37 cellular contexts compared by ENCODE assay signal in genomic region chr5:145859451-145859850, GRCh38. TPM values are rescaled to one million over a fixed set of nuclear protein-coding genes. Genes with fewer than 3 reads are reported as not detected.
"Had no signal": no experiment of that assay in that cellular context is flagged by ENCODE, and none has a peak within 500 bp of the region (broad histone marks: within the 10 kb centered on the region; RNA-seq: fewer than 3 reads in every experiment).

No MANE protein-coding gene starts in this region.

- H3K36me3 ChIP-seq: gastroesophageal sphincter, left lung, lower lobe of right lung, neutrophil, ovary, tibial nerve had no signal

- DNase-seq: activated CD4-positive, alpha-beta T cell treated with anti-CD3 and anti-CD28 coated beads for 36 hours; activated CD4-positive, CD25-positive, alpha-beta regulatory T cell; activated CD8-positive, alpha-beta memory T cell treated with anti-CD3 and anti-CD28 coated beads, Interleukin-2, amount 10 ng/mL, durations not matched to agents 7 days and 5 days; activated CD8-positive, alpha-beta T cell treated with anti-CD3 and anti-CD28 coated beads, Interleukin-2, amount 10 ng/mL, durations not matched to agents 7 days and 5 days; activated naive CD4-positive, alpha-beta T cell treated with Interleukin-2 at 50 U/mL for 16 hours; activated T-cell treated with anti-CD3 and anti-CD28 coated beads, Interleukin-2, amount 50 U/mL, for 48 hours; anterior cingulate cortex; cerebellar nuclear complex; cortex of kidney; effector memory CD8-positive, alpha-beta T cell; head of caudate nucleus; hypothalamus; left lung; lower lobe of right lung; natural killer cell; ovary; stimulated activated CD4-positive, alpha-beta T cell treated with anti-CD3 and anti-CD28 coated beads, Interleukin-1b, Interleukin-23, amount 100 ng/mL, for 48 hours; stimulated activated CD4-positive, alpha-beta T cell treated with anti-CD3 and anti-CD28 coated beads, Interleukin-4, amount 100 ng/mL, for 4 hours; stimulated activated CD8-positive, alpha-beta memory T cell treated with anti-CD3 and anti-CD28 coated beads, Interleukin-4, amount 100 ng/mL, for 48 hours; stimulated activated naive CD8-positive, alpha-beta T cell treated with anti-CD3 and anti-CD28 coated beads, Interleukin-15, amount 100 ng/mL, for 72 hours; substantia nigra; T-helper 1 cell had no signal

- H3K27ac Mint-ChIP-seq: activated CD4-positive, alpha-beta T cell treated with anti-CD3 and anti-CD28 coated beads for 36 hours; activated CD8-positive, alpha-beta memory T cell treated with anti-CD3 and anti-CD28 coated beads, Interleukin-2, amount 10 ng/mL, durations not matched to agents 7 days and 5 days; activated CD8-positive, alpha-beta T cell treated with anti-CD3 and anti-CD28 coated beads, Interleukin-2, amount 10 ng/mL, durations not matched to agents 7 days and 5 days; activated naive CD8-positive, alpha-beta T cell; effector memory CD8-positive, alpha-beta T cell; natural killer cell; progenitor cell of endocrine pancreas; stimulated activated memory B cell treated with anti-CD40 and anti-IgM and Interleukin-4, amounts not matched to agents 10 μg/mL and 1 μg/mL and 100 μg/mL, for 72 hours; stimulated activated naive CD8-positive, alpha-beta T cell treated with anti-CD3 and anti-CD28 coated beads, Interleukin-15, amount 100 ng/mL, for 72 hours; T-helper 2 cell treated with Interferon-gamma antibody and Interleukin-4, amounts not matched to agents 5 μg/mL and 100 μg/mL, for 36 hours had no signal

- H3K4me2 ChIP-seq: smooth muscle cell had no signal

- ATAC-seq: activated CD4-positive, alpha-beta T cell treated with anti-CD3 and anti-CD28 coated beads for 36 hours; activated CD8-positive, alpha-beta memory T cell treated with anti-CD3 and anti-CD28 coated beads, Interleukin-2, amount 10 ng/mL, durations not matched to agents 7 days and 5 days; activated CD8-positive, alpha-beta T cell treated with anti-CD3 and anti-CD28 coated beads, Interleukin-2, amount 10 ng/mL, durations not matched to agents 7 days and 5 days; effector memory CD8-positive, alpha-beta T cell; gastroesophageal sphincter; left lung; lower lobe of right lung; natural killer cell; stimulated activated memory B cell treated with anti-CD40 and anti-IgM and Interleukin-4, amounts not matched to agents 10 μg/mL and 1 μg/mL and 100 μg/mL, for 72 hours; stimulated activated naive CD8-positive, alpha-beta T cell treated with anti-CD3 and anti-CD28 coated beads, Interleukin-15, amount 100 ng/mL, for 72 hours had no signal

- H3K4me1 Mint-ChIP-seq: activated CD8-positive, alpha-beta memory T cell treated with anti-CD3 and anti-CD28 coated beads, Interleukin-2, amount 10 ng/mL, durations not matched to agents 7 days and 5 days had no signal

- H3K4me3 ChIP-seq: gastroesophageal sphincter, left lung, lower lobe of right lung, ovary, smooth muscle cell, tibial nerve had no signal

- H3K4me3 Mint-ChIP-seq: activated CD4-positive, alpha-beta T cell treated with anti-CD3 and anti-CD28 coated beads for 36 hours; activated CD8-positive, alpha-beta memory T cell treated with anti-CD3 and anti-CD28 coated beads, Interleukin-2, amount 10 ng/mL, durations not matched to agents 7 days and 5 days; activated CD8-positive, alpha-beta T cell treated with anti-CD3 and anti-CD28 coated beads, Interleukin-2, amount 10 ng/mL, durations not matched to agents 7 days and 5 days; activated naive CD8-positive, alpha-beta T cell; effector memory CD8-positive, alpha-beta T cell; natural killer cell; stimulated activated memory B cell treated with anti-CD40 and anti-IgM and Interleukin-4, amounts not matched to agents 10 μg/mL and 1 μg/mL and 100 μg/mL, for 72 hours; stimulated activated naive CD8-positive, alpha-beta T cell treated with anti-CD3 and anti-CD28 coated beads, Interleukin-15, amount 100 ng/mL, for 72 hours; T-helper 2 cell treated with Interferon-gamma antibody and Interleukin-4, amounts not matched to agents 5 μg/mL and 100 μg/mL, for 36 hours had no signal

- H3K36me3 Mint-ChIP-seq: activated CD8-positive, alpha-beta memory T cell treated with anti-CD3 and anti-CD28 coated beads, Interleukin-2, amount 10 ng/mL, durations not matched to agents 7 days and 5 days; activated naive CD8-positive, alpha-beta T cell; natural killer cell; stimulated activated memory B cell treated with anti-CD40 and anti-IgM and Interleukin-4, amounts not matched to agents 10 μg/mL and 1 μg/mL and 100 μg/mL, for 72 hours had no signal

- H3K9me3 Mint-ChIP-seq: effector memory CD8-positive, alpha-beta T cell; natural killer cell; stimulated activated memory B cell treated with anti-CD40 and anti-IgM and Interleukin-4, amounts not matched to agents 10 μg/mL and 1 μg/mL and 100 μg/mL, for 72 hours; stimulated activated naive CD8-positive, alpha-beta T cell treated with anti-CD3 and anti-CD28 coated beads, Interleukin-15, amount 100 ng/mL, for 72 hours; T-helper 2 cell treated with Interferon-gamma antibody and Interleukin-4, amounts not matched to agents 5 μg/mL and 100 μg/mL, for 36 hours had no signal

- H3K27me3 ChIP-seq: gastroesophageal sphincter, left lung, ovary, tibial nerve had no signal

- H3K27ac ChIP-seq: gastroesophageal sphincter, left lung, lower lobe of right lung, neutrophil, ovary, tibial nerve had no signal

- H3K9me3 ChIP-seq: gastroesophageal sphincter, left lung, lower lobe of right lung, neutrophil, ovary, tibial nerve had no signal

RNA-seq across cellular contexts. Expression of gene GRXCR2, which starts 13.4 kb away (rescaled TPM):
- total RNA-seq: activated CD4-positive, alpha-beta T cell treated with anti-CD3 and anti-CD28 coated beads for 36 hours; activated CD8-positive, alpha-beta memory T cell treated with anti-CD3 and anti-CD28 coated beads, Interleukin-2, amount 10 ng/mL, durations not matched to agents 7 days and 5 days; activated CD8-positive, alpha-beta T cell treated with anti-CD3 and anti-CD28 coated beads, Interleukin-2, amount 10 ng/mL, durations not matched to agents 7 days and 5 days; bronchial epithelial cell; fibroblast of lung; fibroblast of villous mesenchyme; gastroesophageal sphincter; left lung; lower lobe of right lung; mononuclear cell; natural killer cell; ovary; progenitor cell of endocrine pancreas; renal cortical epithelial cell; smooth muscle cell; tibial nerve; ureter had no signal
- polyA plus RNA-seq: adipose tissue, fibroblast of lung, ovary, smooth muscle cell had no signal
